1 cellular context compared by ENCODE assay signal in genomic region chr12:19130224-19131019, GRCh38.
TF ChIP-seq lines count a peak whose summit lies in the region.

No MANE protein-coding gene starts in this region.

TF ChIP-seq in SK-N-SH, 30 proteins besides CTCF, POLR2A, EP300 and RAD21 (continued from another document):
- TF ChIP-seq REST (IDR thresholded peaks at IDR 0.05; ENCODE audit: low read depth, low read length) (no peak), MAX (IDR thresholded peaks at IDR 0.05; ENCODE audit: low read depth) (no peak), PBX3 (IDR thresholded peaks at IDR 0.05) (no peak), CHD2 (IDR thresholded peaks at IDR 0.05; ENCODE audit: low read length, partially characterized antibody) (no peak), ELF1 (IDR thresholded peaks at IDR 0.05) (no peak), USF1 (IDR thresholded peaks at IDR 0.05; ENCODE audit: borderline replicate concordance, low read depth) (no peak), GATA2 (CRISPR knock-in tag; IDR thresholded peaks at IDR 0.05) (no peak), IRF3 (IDR thresholded peaks at IDR 0.05; ENCODE audit: low read depth, low read length) (no peak), FOXM1 (IDR thresholded peaks at IDR 0.05; ENCODE audit: low read depth) (no peak), SMC3 (IDR thresholded peaks at IDR 0.05; ENCODE audit: low read depth, low read length) (no peak), GABPA (IDR thresholded peaks at IDR 0.05; ENCODE audit: low read depth) (no peak), NFIC (IDR thresholded peaks at IDR 0.05; ENCODE audit: borderline replicate concordance) (no peak), FOSL2 (IDR thresholded peaks at IDR 0.05; ENCODE audit: borderline replicate concordance, low read depth) (no peak)
